ENCODE assay signal across 8 cellular contexts in the genomic region with DNA sequence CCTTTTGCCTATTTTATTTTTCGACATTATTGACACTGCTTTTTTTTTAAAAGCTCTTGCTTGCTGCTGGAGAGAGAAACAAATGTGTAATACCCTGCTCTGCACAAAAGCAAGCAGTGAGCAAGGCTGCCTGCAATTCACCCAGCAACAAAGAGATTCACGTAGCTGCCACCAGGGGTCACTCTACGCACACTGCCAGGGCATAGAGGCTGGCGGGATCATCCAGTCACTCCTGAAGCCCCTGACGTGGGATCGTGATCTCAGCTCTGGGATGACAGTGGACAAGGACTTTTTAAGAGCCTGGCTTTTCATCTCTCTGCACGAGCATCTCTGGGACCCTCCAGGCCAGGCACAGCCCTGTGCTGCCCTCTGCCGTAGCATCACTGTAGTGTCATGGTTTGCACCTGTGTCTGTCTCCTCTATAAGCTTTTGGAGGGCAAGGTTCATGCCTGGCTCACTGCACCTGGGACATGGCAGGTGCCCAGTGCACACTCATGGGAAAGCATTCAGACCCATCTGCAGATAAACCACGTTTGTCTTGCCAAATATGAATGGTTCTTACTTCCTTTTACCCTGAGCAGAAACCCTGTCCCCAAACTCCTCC. TPM values are rescaled to one million over a fixed set of nuclear protein-coding genes. Genes with fewer than 3 reads are reported as not detected.
DNase-seq lines count a peak whose midpoint lies in the region; ATAC-seq and TF ChIP-seq lines count a peak whose summit lies in the region.

No MANE protein-coding gene starts in this region.

- ATAC-seq in GM18868 (IDR thresholded peaks at IDR 0.05; ENCODE audit: unreplicated experiment) (peak; percentile 79), HG03439 (IDR thresholded peaks at IDR 0.05; ENCODE audit: unreplicated experiment) (peak; percentile 62)

- TF ChIP-seq CTCF in fibroblast of pulmonary artery (IDR thresholded peaks at IDR 0.05; ENCODE audit: low read length, missing control alignments) = peak; percentile 97
- TF ChIP-seq CTCF in neural crest cell (conservative IDR thresholded peaks at IDR 0.05) = peak; percentile 96
- peak; percentile 63 to 87 (median 79) for TF ChIP-seq CTCF in transverse colon (IDR thresholded peaks at IDR 0.05)

- intact Hi-C loops in transverse colon (cut with DNase I; ENCODE audit: low total_unique reads) = no loop called here

- no peak overlapping the region for H3K27ac ChIP-seq in BLaER1 treated with 17β-estradiol and CSF1 and Interleukin-3, amounts not matched to agents 10 nM and 100 nM
- no peak overlapping the region for H3K27ac ChIP-seq in transverse colon

- TF ChIP-seq POLR2A in transverse colon (IDR thresholded peaks at IDR 0.05) = no peak

- no peak overlapping the region for H3K4me3 Mint-ChIP-seq in neural crest cell

- no peaks in the 10 kb centered on the region for H3K9me3 Mint-ChIP-seq in neural crest cell

- DNase-seq in NCI-H774 (lab: John Stamatoyannopoulos, UW) = peak; percentile 52
- peak; percentile 21 for DNase-seq in activated T-cell treated with anti-CD3 and anti-CD28 coated beads for 4 hours
- DNase-seq in fibroblast of pulmonary artery (ENCODE audit: low read depth) = peak; percentile 66
- peak; percentile 74 for DNase-seq in neural crest cell (ENCODE audit: low read depth, low spot score)
- DNase-seq in transverse colon = peak; percentile 41

- peaks cover 52 to 77% (median 69%) of the 10 kb centered on the region in 10 experiments for H3K4me1 ChIP-seq in BLaER1 treated with 17β-estradiol and CSF1 and Interleukin-3, amounts not matched to agents 10 nM and 100 nM
- H3K4me1 ChIP-seq in transverse colon = no peaks in the 10 kb centered on the region

- no peaks in the 10 kb centered on the region for H3K36me3 Mint-ChIP-seq in neural crest cell (ENCODE audit: low read depth)

- no peak overlapping the region for H3K4me3 ChIP-seq in BLaER1 treated with 17β-estradiol and CSF1 and Interleukin-3, amounts not matched to agents 10 nM and 100 nM
- H3K4me3 ChIP-seq in fibroblast of pulmonary artery (replicated peaks; ENCODE audit: low read depth, low read length) (no peak overlapping the region), transverse colon (no peak overlapping the region)

- H3K4me2 ChIP-seq in BLaER1 treated with 17β-estradiol and CSF1 and Interleukin-3, amounts not matched to agents 10 nM and 100 nM = peak overlapping the region; percentile 51 to 73 (median 67)

- 0 to 2% methylated on average over 2 to 9 of the region's 9 CpGs for WGBS in transverse colon (ENCODE audit: low coverage in 1 of 2), 2 donors

- H3K4me1 Mint-ChIP-seq in neural crest cell = peaks cover 3% of the 10 kb centered on the region

- H3K36me3 ChIP-seq in BLaER1 treated with 17β-estradiol and CSF1 and Interleukin-3, amounts not matched to agents 10 nM and 100 nM = no peaks in the 10 kb centered on the region
- no peaks in the 10 kb centered on the region for H3K36me3 ChIP-seq in transverse colon

- peaks cover 0 to 10% (median 0%) of the 10 kb centered on the region in 11 experiments; a peak in 2 of 22 replicates for H4K20me1 ChIP-seq in BLaER1 treated with 17β-estradiol and CSF1 and Interleukin-3, amounts not matched to agents 10 nM and 100 nM

- H3K27me3 Mint-ChIP-seq in neural crest cell (ENCODE audit: low read depth) = peaks cover 55% of the 10 kb centered on the region

- no peaks in the 10 kb centered on the region for H3K27me3 ChIP-seq in BLaER1 treated with 17β-estradiol and CSF1 and Interleukin-3, amounts not matched to agents 10 nM and 100 nM
- H3K27me3 ChIP-seq in transverse colon = peaks cover 3% of the 10 kb centered on the region

- TF ChIP-seq EP300 in transverse colon (IDR thresholded peaks at IDR 0.05; ENCODE audit: low read depth) = no peak

- no peak overlapping the region for H3K9ac ChIP-seq in BLaER1 treated with 17β-estradiol and CSF1 and Interleukin-3, amounts not matched to agents 10 nM and 100 nM

- no peaks in the 10 kb centered on the region; a peak in 2 of 22 replicates for H3K9me3 ChIP-seq in BLaER1 treated with 17β-estradiol and CSF1 and Interleukin-3, amounts not matched to agents 10 nM and 100 nM (replicated peaks in 1 of 11)
- H3K9me3 ChIP-seq in transverse colon = no peaks in the 10 kb centered on the region

- no peak overlapping the region for H3K27ac Mint-ChIP-seq in neural crest cell (ENCODE audit: unreplicated experiment)

- in situ Hi-C loops in transverse colon (cut with MboI; ENCODE audit: low pct_ligation_motif_present in 1 of 4, low pct_unique_long_range_greater_than_20kb in 1 of 4, low sequenced_read_pairs in 3 of 4) = no loop called here

RNA-seq across cellular contexts. Expression of gene C4orf50, which starts 19.8 kb away (rescaled TPM):
- 0.02 TPM in 2 replicates for total RNA-seq in neural crest cell
- total RNA-seq in transverse colon = 1 to 10 TPM in 1 of 4 donors, under 1 TPM in 2, not detected in 1; 0.14 to 4.9 (median 0.32) TPM

Comparison
In these comparisons a context has a peak if more than half of its experiments do, and no peak if none do; other contexts are left out.
1. DNase-seq: peak in every context shown above with its lines; median percentile 74 in neural crest cell; 66 in fibroblast of pulmonary artery; 52 in NCI-H774; 41 in transverse colon; 21 in activated T-cell treated with anti-CD3 and anti-CD28 coated beads for 4 hours.